ENCODE assay signal across 19 cellular contexts in genomic region chr17:897970-898619, GRCh38.
DNase-seq lines count a peak whose midpoint lies in the region; TF ChIP-seq lines count a peak whose summit lies in the region.
"Had no signal": no experiment of that assay in that cellular context is flagged by ENCODE, and none has a peak within 500 bp of the region (broad histone marks: within the 10 kb centered on the region; RNA-seq: fewer than 3 reads in every experiment).

No MANE protein-coding gene starts in this region.

- H3K4ac ChIP-seq in H9 (ENCODE audit: low read depth, low read length): no peak overlapping the region
- no peak overlapping the region for H3K4ac ChIP-seq in mesendoderm (ENCODE audit: low read depth, low read length)

- H2AK5ac ChIP-seq in H9 (ENCODE audit: insufficient read length, low read length): no peak overlapping the region
- no peak overlapping the region for H2AK5ac ChIP-seq in mesendoderm (ENCODE audit: low read length)

- no peak overlapping the region for H2BK120ac ChIP-seq in H9 (ENCODE audit: low read depth, low read length, poor library complexity, severe bottlenecking)
- H2BK120ac ChIP-seq in mesendoderm (ENCODE audit: low read depth, low read length): no peak overlapping the region

- no peak overlapping the region for H2BK15ac ChIP-seq in H9 (ENCODE audit: low read depth, low read length)
- H2BK15ac ChIP-seq in mesendoderm (replicated peaks; ENCODE audit: low read depth): no peak overlapping the region

- H3K23me2 ChIP-seq in H9 (ENCODE audit: insufficient read length, low read depth, low read length, poor library complexity, severe bottlenecking): no peaks in the 10 kb centered on the region

- no peak overlapping the region for H2BK5ac ChIP-seq in H9 (ENCODE audit: insufficient read length, low read length)
- H2BK5ac ChIP-seq in mesendoderm (ENCODE audit: low read length): no peak overlapping the region

- H3K4me1 Mint-ChIP-seq in H9: peaks cover 40 to 42% of the 10 kb centered on the region in 2 experiments
- H3K4me1 Mint-ChIP-seq: B cell had no signal

- in situ Hi-C loops in GM13976 (cut with MboI; ENCODE audit: low sequenced_read_pairs, unreplicated experiment): no loop called here

- no peak overlapping the region; a peak in 1 of 5 replicates for H3K4me3 Mint-ChIP-seq in H9
- H3K4me3 Mint-ChIP-seq: B cell; CD8-positive, alpha-beta T cell had no signal

- no peak overlapping the region for H4K91ac ChIP-seq in H9 (ENCODE audit: insufficient read length, low read depth, low read length)

- H4K5ac ChIP-seq in H9 (ENCODE audit: insufficient read length, low read depth, low read length) (no peak overlapping the region), mesendoderm (ENCODE audit: low read length) (no peak overlapping the region)

- H3K79me2 ChIP-seq in H9 (ENCODE audit: insufficient read depth, low read length) (peaks cover 11% of the 10 kb centered on the region; the same call in 1 of the 2 replicates), mesendoderm (ENCODE audit: control insufficient read depth, insufficient read depth, low read length) (peaks cover 56% of the 10 kb centered on the region)

- H3K27me3 ChIP-seq in H9 (ENCODE audit: insufficient read depth, low read length) (no peaks in the 10 kb centered on the region), WERI-Rb-1 (ENCODE audit: insufficient read depth, low read depth, severe bottlenecking) (no peaks in the 10 kb centered on the region), mesendoderm (ENCODE audit: insufficient read depth, low read length, poor library complexity) (no peaks in the 10 kb centered on the region), subcutaneous abdominal adipose tissue (ENCODE audit: control insufficient read depth in 5 of 5, insufficient read depth in 4 of 5, low read length in 5 of 5) (peaks cover 0 to 13% (median 2%) of the 10 kb centered on the region in 5 donors)

- H2BK12ac ChIP-seq in H9 (ENCODE audit: insufficient read length, low read depth, low read length): no peak overlapping the region

- H3K56ac ChIP-seq in H9 (ENCODE audit: insufficient read length, low read depth, low read length) (no peak overlapping the region), mesendoderm (ENCODE audit: low read length) (peak overlapping the region; percentile 15)

- DNase-seq in H9 (no peak), WERI-Rb-1 (peak; percentile 83), mesendoderm (no peak), GM13976 (ENCODE audit: low spot score) (no peak), NCI-H2171 treated with DMSO at 0.1 percent for 48 hours (lab: John Stamatoyannopoulos, UW) (no peak)
- no peak for DNase-seq in activated CD4-positive, alpha-beta T cell treated with anti-CD3 and anti-CD28 coated beads for 1 hour
- DNase-seq: ACHN; CD8-positive, alpha-beta T cell; DMS79 treated with DMSO at 0.1 percent for 48 hours; GDM1; Karpas-422; MM.1S; NCI-H1105; NCI-H187; NCI-H446 treated with DMSO at 0.1 percent for 48 hours; NCI-H748 treated with DMSO at 0.1 percent for 48 hours; SHP77 had no signal

- no peak overlapping the region for H3K4me2 ChIP-seq in H9 (ENCODE audit: insufficient read depth, insufficient read length, low read length)
- no peak overlapping the region for H3K4me2 ChIP-seq in mesendoderm (ENCODE audit: low read length)

- H3K79me1 ChIP-seq in H9 (ENCODE audit: insufficient read depth, low read depth, low read length, poor library complexity, severe bottlenecking): peaks cover 10% of the 10 kb centered on the region
- peaks cover 25% of the 10 kb centered on the region for H3K79me1 ChIP-seq in mesendoderm (ENCODE audit: low read length)

- H3K14ac ChIP-seq in H9 (ENCODE audit: insufficient read depth, low read length): no peak overlapping the region; the same call in 1 of the 2 replicates

- TF ChIP-seq CTCF in H9 (conservative IDR thresholded peaks at IDR 0.05): no peak
- TF ChIP-seq CTCF in WERI-Rb-1 (IDR thresholded peaks at IDR 0.05; ENCODE audit: low read depth, low read length): no peak
- TF ChIP-seq CTCF in GM13976 (IDR thresholded peaks at IDR 0.05; ENCODE audit: borderline replicate concordance, control extremely low read depth, extremely low read depth, insufficient read depth, missing control alignments): no peak

- peak overlapping the region; percentile 3 to 64 (median 3); a peak in 3 of 7 replicates for H3K27ac Mint-ChIP-seq in H9
- H3K27ac Mint-ChIP-seq: B cell; CD8-positive, alpha-beta T cell had no signal

- H4K20me1 ChIP-seq in H9 (ENCODE audit: control insufficient read depth, insufficient read depth, insufficient read length): no peaks in the 10 kb centered on the region

- H3K27ac ChIP-seq in H9 (ENCODE audit: insufficient read length, low read depth, low read length) (no peak overlapping the region), WERI-Rb-1 (peak overlapping the region; percentile 53), mesendoderm (ENCODE audit: low read depth, low read length) (no peak overlapping the region), subcutaneous abdominal adipose tissue (ENCODE audit: low read depth, low read length) (peak overlapping the region; percentile 37)

- no peak overlapping the region for H3K9ac ChIP-seq in H9 (ENCODE audit: extremely low read depth, insufficient read length, low read length)
- no peak overlapping the region for H3K9ac ChIP-seq in mesendoderm (ENCODE audit: low read length)
- no peak overlapping the region for H3K9ac ChIP-seq in subcutaneous abdominal adipose tissue (ENCODE audit: low read length in 5 of 5)

- no peak overlapping the region for H3T11ph ChIP-seq in H9 (ENCODE audit: low read length)

- H3K9me3 ChIP-seq in H9 (ENCODE audit: control insufficient read depth, low read depth, low read length) (no peaks in the 10 kb centered on the region), WERI-Rb-1 (ENCODE audit: severe bottlenecking) (no peaks in the 10 kb centered on the region), subcutaneous abdominal adipose tissue (ENCODE audit: control insufficient read depth in 5 of 5, low read length in 5 of 5) (no peaks in the 10 kb centered on the region)

- no CpG with 5 or more reads among the region's 10 CpGs for WGBS in H9 (ENCODE audit: extremely low coverage, insufficient read length, low lambda C conversion rate)
- no CpG with 5 or more reads among the region's 10 CpGs for WGBS in mesendoderm (ENCODE audit: extremely low coverage, insufficient coverage, low lambda C conversion rate)

- H3K18ac ChIP-seq in H9 (ENCODE audit: insufficient read length, low read depth, low read length): no peak overlapping the region
- no peak overlapping the region for H3K18ac ChIP-seq in mesendoderm (ENCODE audit: low read length)

- H3K27me3 Mint-ChIP-seq in H9 (ENCODE audit: low read depth): no peaks in the 10 kb centered on the region; the same call in 1 of the 2 replicates

- H2AFZ ChIP-seq in H9 (ENCODE audit: low read length): no peak overlapping the region

- H3K23ac ChIP-seq in H9 (ENCODE audit: insufficient read length, low read depth, low read length) (no peak overlapping the region), mesendoderm (ENCODE audit: low read length) (no peak overlapping the region)

- peaks cover 7% of the 10 kb centered on the region; the same call in 1 of the 2 replicates for H3K4me1 ChIP-seq in H9 (ENCODE audit: insufficient read depth, low read length)
- peaks cover 2% of the 10 kb centered on the region for H3K4me1 ChIP-seq in mesendoderm (ENCODE audit: control insufficient read depth, low read depth, low read length)
- H3K4me1 ChIP-seq in subcutaneous abdominal adipose tissue (ENCODE audit: control insufficient read depth in 5 of 5, insufficient read depth in 5 of 5, low read length in 5 of 5): peaks cover 17 to 41% (median 29%) of the 10 kb centered on the region in 5 donors

- H3K9me3 Mint-ChIP-seq in H9: no peaks in the 10 kb centered on the region
- H3K9me3 Mint-ChIP-seq: CD8-positive, alpha-beta T cell had no signal

- no peaks in the 10 kb centered on the region for H3K36me3 ChIP-seq in WERI-Rb-1
- H3K36me3 ChIP-seq in mesendoderm (ENCODE audit: control insufficient read depth, insufficient read depth, low read length): no peaks in the 10 kb centered on the region
- H3K36me3 ChIP-seq in subcutaneous abdominal adipose tissue (ENCODE audit: control insufficient read depth in 5 of 5, insufficient read depth in 5 of 5, low read length in 5 of 5): no peaks in the 10 kb centered on the region

- H3K36me3 Mint-ChIP-seq in H9 (ENCODE audit: insufficient read depth in 1 of 3, low read depth in 3 of 3): peaks cover 4 to 16% (median 10%) of the 10 kb centered on the region in 3 experiments; a peak in 4 of 7 replicates
- H3K36me3 Mint-ChIP-seq: CD8-positive, alpha-beta T cell had no signal

- H2BK20ac ChIP-seq in H9 (ENCODE audit: low read depth, low read length, poor library complexity, severe bottlenecking): no peak overlapping the region

- no peak overlapping the region for H4K8ac ChIP-seq in H9 (replicated peaks; ENCODE audit: insufficient read length, low read depth, low read length)
- no peak overlapping the region for H4K8ac ChIP-seq in mesendoderm (ENCODE audit: low read depth, low read length)

- no peak overlapping the region for H3K4me3 ChIP-seq in WERI-Rb-1 (ENCODE audit: low read depth, low read length)
- no peak overlapping the region for H3K4me3 ChIP-seq in mesendoderm (ENCODE audit: low read length)
- H3K4me3 ChIP-seq in subcutaneous abdominal adipose tissue (ENCODE audit: low read depth in 1 of 5, low read length in 5 of 5): no peak overlapping the region

Comparison
In these comparisons a context has a peak if more than half of its experiments do, and no peak if none do; other contexts are left out.
1. H3K27ac ChIP-seq: peak in WERI-Rb-1 (single experiment) and subcutaneous abdominal adipose tissue (single experiment); none in H9 (single experiment) and mesendoderm (single experiment).